8 cellular contexts compared by ENCODE assay signal in the genomic region with DNA sequence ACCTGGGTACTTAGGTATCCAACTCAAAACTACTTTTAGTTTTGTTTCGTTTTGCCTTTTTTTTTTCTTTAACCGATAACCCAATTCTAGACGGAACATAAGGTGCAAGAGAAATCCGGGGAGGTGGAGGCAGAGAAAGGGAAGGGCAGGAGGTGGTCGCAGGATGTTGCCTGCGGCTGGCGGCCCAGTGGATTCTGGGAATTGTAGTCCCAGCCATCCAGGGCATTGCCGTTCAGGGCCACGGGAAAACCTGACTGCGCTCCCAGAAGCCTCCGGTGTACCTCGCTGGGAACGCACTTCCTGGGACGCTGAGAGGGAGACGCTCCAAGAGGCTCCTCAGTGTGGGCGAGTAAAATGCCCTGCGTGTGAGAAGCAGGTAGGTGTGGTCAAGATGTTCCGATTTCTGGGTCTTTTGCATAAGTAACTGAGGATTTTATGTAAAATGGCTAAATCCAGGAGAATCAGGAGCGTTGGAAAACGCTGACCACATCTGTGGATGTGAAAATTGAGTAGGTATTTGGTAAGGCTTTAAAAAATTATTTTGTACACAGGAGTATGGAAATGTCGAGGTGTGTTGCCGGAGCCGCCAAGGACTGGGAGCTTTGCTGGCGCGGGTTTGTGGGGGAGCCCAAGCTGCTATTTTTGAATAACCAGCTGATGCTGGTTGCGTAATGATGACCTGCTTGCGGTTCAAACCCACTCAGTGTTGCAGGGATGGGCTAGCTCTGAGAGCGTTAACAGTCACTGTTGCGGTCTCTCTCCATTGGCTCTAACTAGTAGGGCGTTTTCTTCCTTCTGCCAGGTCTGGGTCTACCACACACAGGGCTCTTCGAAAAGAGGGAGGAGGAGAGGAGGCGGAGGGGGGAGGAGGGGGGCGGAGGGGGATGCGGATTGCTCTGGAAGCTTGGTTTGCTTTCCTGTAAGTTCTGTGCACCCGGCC. TPM values are rescaled to one million over a fixed set of nuclear protein-coding genes. Genes with fewer than 3 reads are reported as not detected.
DNase-seq lines count a peak whose midpoint lies in the region; ATAC-seq and TF ChIP-seq lines count a peak whose summit lies in the region.

Gene CLDN12 (plus strand): TSS at position 288 of the 940 bp plus-strand sequence. CDS start 9,216 bp downstream, outside the sequence.

- no peak within 1 kb of the TSS for H3K4ac ChIP-seq in mesendoderm (ENCODE audit: low read depth, low read length)

- WGBS in endodermal cell (ENCODE audit: insufficient coverage in 1 of 2, insufficient read length in 1 of 2), 2 experiments: 0% methylated on average over 16 to 35 of the region's 35 CpGs
- WGBS in mesendoderm (ENCODE audit: extremely low coverage, insufficient coverage, low lambda C conversion rate): no CpG with 5 or more reads among the region's 35 CpGs

- H3K9ac ChIP-seq in endodermal cell (ENCODE audit: extremely low read depth, low read length, poor library complexity, severe bottlenecking): peak within 1 kb of the TSS; percentile 75
- peak within 1 kb of the TSS; percentile 84 for H3K9ac ChIP-seq in mesendoderm (ENCODE audit: low read length)

- no peak within 1 kb of the TSS for H3K23ac ChIP-seq in mesendoderm (ENCODE audit: low read length)

- no peak within 1 kb of the TSS for H2BK5ac ChIP-seq in mesendoderm (ENCODE audit: low read length)

- peaks cover 16% of the 10 kb centered on the region for H3K4me1 Mint-ChIP-seq in activated CD8-positive, alpha-beta memory T cell treated with anti-CD3 and anti-CD28 coated beads, Interleukin-2, amount 10 ng/mL, durations not matched to agents 7 days and 5 days
- H3K4me1 Mint-ChIP-seq in endodermal cell: no peaks in the 10 kb centered on the region

- no peak within 1 kb of the TSS for H2AK5ac ChIP-seq in mesendoderm (ENCODE audit: low read length)

- peaks cover 2% of the 10 kb centered on the region for H3K79me2 ChIP-seq in mesendoderm (ENCODE audit: control insufficient read depth, insufficient read depth, low read length)

- H3K27me3 ChIP-seq in endodermal cell (ENCODE audit: control insufficient read depth, insufficient read depth, low read length, poor library complexity, severe bottlenecking) (peaks cover 16% of the 10 kb centered on the region), mesendoderm (ENCODE audit: insufficient read depth, low read length, poor library complexity) (no peaks in the 10 kb centered on the region)

- H3K27me3 Mint-ChIP-seq in activated CD8-positive, alpha-beta memory T cell treated with anti-CD3 and anti-CD28 coated beads, Interleukin-2, amount 10 ng/mL, durations not matched to agents 7 days and 5 days: peaks cover 18% of the 10 kb centered on the region
- H3K27me3 Mint-ChIP-seq in endodermal cell (ENCODE audit: insufficient read depth): peaks cover 33% of the 10 kb centered on the region

- peak within 1 kb of the TSS; percentile 54 for H2BK120ac ChIP-seq in mesendoderm (ENCODE audit: low read depth, low read length)

- H3K36me3 ChIP-seq in endodermal cell (ENCODE audit: control insufficient read depth, insufficient read depth, low read length) (peaks cover 28% of the 10 kb centered on the region), mesendoderm (ENCODE audit: control insufficient read depth, insufficient read depth, low read length) (no peaks in the 10 kb centered on the region)

- peak within 1 kb of the TSS; percentile 47 for H4K5ac ChIP-seq in mesendoderm (ENCODE audit: low read length)

- H3K4me1 ChIP-seq in endodermal cell (ENCODE audit: control insufficient read depth, insufficient read depth, low read length) (no peaks in the 10 kb centered on the region), mesendoderm (ENCODE audit: control insufficient read depth, low read depth, low read length) (no peaks in the 10 kb centered on the region)

- peak within 1 kb of the TSS; percentile 68 for H3K18ac ChIP-seq in mesendoderm (ENCODE audit: low read length)

- no peak within 1 kb of the TSS for H4K8ac ChIP-seq in mesendoderm (ENCODE audit: low read depth, low read length)

- H3K27ac ChIP-seq in endodermal cell (ENCODE audit: low read depth, low read length) (peak within 1 kb of the TSS; percentile 78), mesendoderm (ENCODE audit: low read depth, low read length) (peak within 1 kb of the TSS; percentile 50)

- peak; percentile 99 for ATAC-seq in GM21360 (IDR thresholded peaks at IDR 0.05; ENCODE audit: unreplicated experiment)
- peak; percentile 96 for ATAC-seq in activated CD8-positive, alpha-beta memory T cell treated with anti-CD3 and anti-CD28 coated beads, Interleukin-2, amount 10 ng/mL, durations not matched to agents 7 days and 5 days

- DNase-seq in COR-L47 (lab: John Stamatoyannopoulos, UW): peak; percentile 90
- peak; percentile 95 for DNase-seq in HT-29 (ENCODE audit: low spot score)
- peak; percentile 100 for DNase-seq in NOMO-1 treated with DMSO at 0.1 percent for 48 hours (lab: John Stamatoyannopoulos, UW; ENCODE audit: unreplicated experiment)
- peak; percentile 90 for DNase-seq in activated CD8-positive, alpha-beta memory T cell treated with anti-CD3 and anti-CD28 coated beads, Interleukin-2, amount 10 ng/mL, durations not matched to agents 7 days and 5 days
- peak; percentile 95 for DNase-seq in endodermal cell
- peak; percentile 97 for DNase-seq in mesendoderm
- peak; percentile 37 for DNase-seq in stimulated activated CD8-positive, alpha-beta memory T cell treated with anti-CD3 and anti-CD28 coated beads, Interleukin-15, amount 100 ng/mL, for 1 hour (ENCODE audit: low read depth)

- CTCF ChIA-PET in activated CD8-positive, alpha-beta memory T cell treated with anti-CD3 and anti-CD28 coated beads, Interleukin-2, amount 10 ng/mL, durations not matched to agents 7 days and 5 days (lab: Charles Lee): no interaction called here

- peaks cover 7% of the 10 kb centered on the region for H3K36me3 Mint-ChIP-seq in activated CD8-positive, alpha-beta memory T cell treated with anti-CD3 and anti-CD28 coated beads, Interleukin-2, amount 10 ng/mL, durations not matched to agents 7 days and 5 days
- H3K36me3 Mint-ChIP-seq in endodermal cell (ENCODE audit: low read depth): peaks cover 24% of the 10 kb centered on the region

- peaks cover 3% of the 10 kb centered on the region for H3K79me1 ChIP-seq in mesendoderm (ENCODE audit: low read length)

- H3K4me2 ChIP-seq in mesendoderm (ENCODE audit: low read length): peak within 1 kb of the TSS; percentile 63

- peak within 1 kb of the TSS; percentile 91 for H3K4me3 Mint-ChIP-seq in activated CD8-positive, alpha-beta memory T cell treated with anti-CD3 and anti-CD28 coated beads, Interleukin-2, amount 10 ng/mL, durations not matched to agents 7 days and 5 days
- peak within 1 kb of the TSS; percentile 95 for H3K4me3 Mint-ChIP-seq in endodermal cell

- peak within 1 kb of the TSS; percentile 99 for H3K4me3 ChIP-seq in endodermal cell (ENCODE audit: low read length)
- peak within 1 kb of the TSS; percentile 80 for H3K4me3 ChIP-seq in mesendoderm (ENCODE audit: low read length)

- no peak for TF ChIP-seq CTCF in endodermal cell (conservative IDR thresholded peaks at IDR 0.05)

- peaks cover 2% of the 10 kb centered on the region for H3K9me3 Mint-ChIP-seq in activated CD8-positive, alpha-beta memory T cell treated with anti-CD3 and anti-CD28 coated beads, Interleukin-2, amount 10 ng/mL, durations not matched to agents 7 days and 5 days (ENCODE audit: low read depth)
- H3K9me3 Mint-ChIP-seq in endodermal cell: no peaks in the 10 kb centered on the region

- H3K9me3 ChIP-seq in endodermal cell (ENCODE audit: control insufficient read depth, low read length): peaks cover 6% of the 10 kb centered on the region

- H2BK15ac ChIP-seq in mesendoderm (replicated peaks; ENCODE audit: low read depth): no peak within 1 kb of the TSS

- H3K56ac ChIP-seq in mesendoderm (ENCODE audit: low read length): peak within 1 kb of the TSS; percentile 87

- peak within 1 kb of the TSS; percentile 84 for H3K27ac Mint-ChIP-seq in activated CD8-positive, alpha-beta memory T cell treated with anti-CD3 and anti-CD28 coated beads, Interleukin-2, amount 10 ng/mL, durations not matched to agents 7 days and 5 days
- peak within 1 kb of the TSS; percentile 99 for H3K27ac Mint-ChIP-seq in endodermal cell

RNA-seq across cellular contexts. Expression of gene CLDN12, which starts in this region (rescaled TPM):
- total RNA-seq in HT-29 (2014; rRNA removed; shearing (Covaris generic)): 34.5 and 56.8 TPM in 2 replicates
- total RNA-seq in activated CD8-positive, alpha-beta memory T cell treated with anti-CD3 and anti-CD28 coated beads, Interleukin-2, amount 10 ng/mL, durations not matched to agents 7 days and 5 days: 1 to 10 TPM; 4.8 to 6.1 TPM
- total RNA-seq in endodermal cell: 10 to 100 TPM; 50.3 to 51.6 TPM
- polyA plus RNA-seq in endodermal cell (2013, experiment 1 of 2): 40.1 TPM
- polyA plus RNA-seq in endodermal cell (2013, experiment 2 of 2): 37.2 TPM
- 24.4 TPM for polyA plus RNA-seq in mesendoderm (2013, experiment 1 of 2)
- 24.5 TPM for polyA plus RNA-seq in mesendoderm (2013, experiment 2 of 2)

Comparison
In these comparisons a context has a peak if more than half of its experiments do, and no peak if none do; other contexts are left out.
1. Peak in every context shown above with its lines: DNase-seq, ATAC-seq, H3K4me3 ChIP-seq and H3K27ac ChIP-seq.
2. DNase-seq: peak in every context shown above with its lines; median percentile 100 in NOMO-1 treated with DMSO at 0.1 percent for 48 hours; 97 in mesendoderm; 95 in HT-29; 95 in endodermal cell; 90 in COR-L47; 90 in activated CD8-positive, alpha-beta memory T cell treated with anti-CD3 and anti-CD28 coated beads, Interleukin-2, amount 10 ng/mL, durations not matched to agents 7 days and 5 days; 37 in stimulated activated CD8-positive, alpha-beta memory T cell treated with anti-CD3 and anti-CD28 coated beads, Interleukin-15, amount 100 ng/mL, for 1 hour.